In genomic region chr17:42392664-42393415, GRCh38 we compare ENCODE assay signal across 1 cellular context.
TF ChIP-seq lines count a peak whose summit lies in the region.

No MANE protein-coding gene starts in this region.

TF ChIP-seq in GM23338, 12 proteins besides CTCF, POLR2A, EP300 and RAD21 (continued from another document):
- no peak for TF ChIP-seq ZNF462 (CRISPR knock-in tag; IDR thresholded peaks at IDR 0.05)
TF ChIP-seq in GM23338: peak in this region for 0.
